ENCODE assay signal across 2 cellular contexts in the genomic region with DNA sequence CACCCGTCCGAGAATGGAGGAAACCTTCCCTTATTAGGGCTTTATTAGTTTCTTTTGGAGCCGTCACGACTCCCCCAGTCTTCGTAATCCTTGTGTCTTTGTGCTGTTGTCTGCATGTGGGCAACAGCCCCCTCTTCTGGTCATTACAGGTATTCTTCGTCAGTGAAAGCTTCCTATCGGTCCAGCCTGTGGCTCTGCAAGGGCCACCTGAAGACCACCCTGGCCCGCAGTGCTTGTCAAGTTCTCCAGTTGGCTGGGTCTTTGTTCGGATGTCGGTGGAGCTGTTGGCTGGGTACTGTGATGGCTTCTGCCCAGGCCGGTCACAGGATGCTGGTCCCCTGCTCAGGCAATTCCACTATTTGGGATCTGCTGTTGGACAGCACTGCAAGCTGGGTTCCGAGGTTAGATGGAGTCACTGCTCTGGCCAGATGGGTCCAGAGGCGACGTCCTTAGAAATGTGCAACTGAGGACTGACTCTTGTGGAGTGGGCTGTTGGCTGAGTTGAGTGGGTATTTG.
A peak's percentile ranks its signal among the peaks of the same experiment; 100 is the strongest.
TF ChIP-seq lines count a peak whose summit lies in the region.

No MANE protein-coding gene starts in this region.

TF ChIP-seq in SK-N-SH, 30 proteins besides CTCF, POLR2A, EP300 and RAD21:
- TF ChIP-seq, protein P1, sequence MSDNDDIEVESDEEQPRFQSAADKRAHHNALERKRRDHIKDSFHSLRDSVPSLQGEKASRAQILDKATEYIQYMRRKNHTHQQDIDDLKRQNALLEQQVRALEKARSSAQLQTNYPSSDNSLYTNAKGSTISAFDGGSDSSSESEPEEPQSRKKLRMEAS (IDR thresholded peaks at IDR 0.05; ENCODE audit: low read depth), result no peak
- TF ChIP-seq SMC3 (IDR thresholded peaks at IDR 0.05; ENCODE audit: low read depth, low read length), result peak; percentile 64

TF ChIP-seq in K562, 482 proteins besides CTCF, POLR2A, EP300 and RAD21 (continued from another document):
- TF ChIP-seq, protein P2, sequence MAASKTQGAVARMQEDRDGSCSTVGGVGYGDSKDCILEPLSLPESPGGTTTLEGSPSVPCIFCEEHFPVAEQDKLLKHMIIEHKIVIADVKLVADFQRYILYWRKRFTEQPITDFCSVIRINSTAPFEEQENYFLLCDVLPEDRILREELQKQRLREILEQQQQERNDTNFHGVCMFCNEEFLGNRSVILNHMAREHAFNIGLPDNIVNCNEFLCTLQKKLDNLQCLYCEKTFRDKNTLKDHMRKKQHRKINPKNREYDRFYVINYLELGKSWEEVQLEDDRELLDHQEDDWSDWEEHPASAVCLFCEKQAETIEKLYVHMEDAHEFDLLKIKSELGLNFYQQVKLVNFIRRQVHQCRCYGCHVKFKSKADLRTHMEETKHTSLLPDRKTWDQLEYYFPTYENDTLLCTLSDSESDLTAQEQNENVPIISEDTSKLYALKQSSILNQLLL (CRISPR knock-in tag; IDR thresholded peaks at IDR 0.05; ENCODE audit: borderline replicate concordance), result no peak
- TF ChIP-seq PTBP1 (IDR thresholded peaks at IDR 0.05; ENCODE audit: low read depth, low read length) (no peak), SMC3 (conservative IDR thresholded peaks at IDR 0.05; ENCODE audit: insufficient read depth, low read depth, low read length) (peak; percentile 64), POLR2AphosphoS5 (IDR thresholded peaks at IDR 0.05; ENCODE audit: control insufficient read depth, insufficient read depth, low read depth, low read length) (0 out of 2 replicates have a peak, but pooled peaks have one; percentile 18), TEAD2 (tag; IDR thresholded peaks at IDR 0.05) (no peak), STAG1 (CRISPR knock-in tag; IDR thresholded peaks at IDR 0.05; ENCODE audit: borderline replicate concordance) (peak; percentile 50; the same call in 1 of the 2 replicates), IRF2 (CRISPR knock-in tag; IDR thresholded peaks at IDR 0.05) (0 out of 2 replicates have a peak, but pooled peaks have one; percentile 13)
- TF ChIP-seq, protein P3, sequence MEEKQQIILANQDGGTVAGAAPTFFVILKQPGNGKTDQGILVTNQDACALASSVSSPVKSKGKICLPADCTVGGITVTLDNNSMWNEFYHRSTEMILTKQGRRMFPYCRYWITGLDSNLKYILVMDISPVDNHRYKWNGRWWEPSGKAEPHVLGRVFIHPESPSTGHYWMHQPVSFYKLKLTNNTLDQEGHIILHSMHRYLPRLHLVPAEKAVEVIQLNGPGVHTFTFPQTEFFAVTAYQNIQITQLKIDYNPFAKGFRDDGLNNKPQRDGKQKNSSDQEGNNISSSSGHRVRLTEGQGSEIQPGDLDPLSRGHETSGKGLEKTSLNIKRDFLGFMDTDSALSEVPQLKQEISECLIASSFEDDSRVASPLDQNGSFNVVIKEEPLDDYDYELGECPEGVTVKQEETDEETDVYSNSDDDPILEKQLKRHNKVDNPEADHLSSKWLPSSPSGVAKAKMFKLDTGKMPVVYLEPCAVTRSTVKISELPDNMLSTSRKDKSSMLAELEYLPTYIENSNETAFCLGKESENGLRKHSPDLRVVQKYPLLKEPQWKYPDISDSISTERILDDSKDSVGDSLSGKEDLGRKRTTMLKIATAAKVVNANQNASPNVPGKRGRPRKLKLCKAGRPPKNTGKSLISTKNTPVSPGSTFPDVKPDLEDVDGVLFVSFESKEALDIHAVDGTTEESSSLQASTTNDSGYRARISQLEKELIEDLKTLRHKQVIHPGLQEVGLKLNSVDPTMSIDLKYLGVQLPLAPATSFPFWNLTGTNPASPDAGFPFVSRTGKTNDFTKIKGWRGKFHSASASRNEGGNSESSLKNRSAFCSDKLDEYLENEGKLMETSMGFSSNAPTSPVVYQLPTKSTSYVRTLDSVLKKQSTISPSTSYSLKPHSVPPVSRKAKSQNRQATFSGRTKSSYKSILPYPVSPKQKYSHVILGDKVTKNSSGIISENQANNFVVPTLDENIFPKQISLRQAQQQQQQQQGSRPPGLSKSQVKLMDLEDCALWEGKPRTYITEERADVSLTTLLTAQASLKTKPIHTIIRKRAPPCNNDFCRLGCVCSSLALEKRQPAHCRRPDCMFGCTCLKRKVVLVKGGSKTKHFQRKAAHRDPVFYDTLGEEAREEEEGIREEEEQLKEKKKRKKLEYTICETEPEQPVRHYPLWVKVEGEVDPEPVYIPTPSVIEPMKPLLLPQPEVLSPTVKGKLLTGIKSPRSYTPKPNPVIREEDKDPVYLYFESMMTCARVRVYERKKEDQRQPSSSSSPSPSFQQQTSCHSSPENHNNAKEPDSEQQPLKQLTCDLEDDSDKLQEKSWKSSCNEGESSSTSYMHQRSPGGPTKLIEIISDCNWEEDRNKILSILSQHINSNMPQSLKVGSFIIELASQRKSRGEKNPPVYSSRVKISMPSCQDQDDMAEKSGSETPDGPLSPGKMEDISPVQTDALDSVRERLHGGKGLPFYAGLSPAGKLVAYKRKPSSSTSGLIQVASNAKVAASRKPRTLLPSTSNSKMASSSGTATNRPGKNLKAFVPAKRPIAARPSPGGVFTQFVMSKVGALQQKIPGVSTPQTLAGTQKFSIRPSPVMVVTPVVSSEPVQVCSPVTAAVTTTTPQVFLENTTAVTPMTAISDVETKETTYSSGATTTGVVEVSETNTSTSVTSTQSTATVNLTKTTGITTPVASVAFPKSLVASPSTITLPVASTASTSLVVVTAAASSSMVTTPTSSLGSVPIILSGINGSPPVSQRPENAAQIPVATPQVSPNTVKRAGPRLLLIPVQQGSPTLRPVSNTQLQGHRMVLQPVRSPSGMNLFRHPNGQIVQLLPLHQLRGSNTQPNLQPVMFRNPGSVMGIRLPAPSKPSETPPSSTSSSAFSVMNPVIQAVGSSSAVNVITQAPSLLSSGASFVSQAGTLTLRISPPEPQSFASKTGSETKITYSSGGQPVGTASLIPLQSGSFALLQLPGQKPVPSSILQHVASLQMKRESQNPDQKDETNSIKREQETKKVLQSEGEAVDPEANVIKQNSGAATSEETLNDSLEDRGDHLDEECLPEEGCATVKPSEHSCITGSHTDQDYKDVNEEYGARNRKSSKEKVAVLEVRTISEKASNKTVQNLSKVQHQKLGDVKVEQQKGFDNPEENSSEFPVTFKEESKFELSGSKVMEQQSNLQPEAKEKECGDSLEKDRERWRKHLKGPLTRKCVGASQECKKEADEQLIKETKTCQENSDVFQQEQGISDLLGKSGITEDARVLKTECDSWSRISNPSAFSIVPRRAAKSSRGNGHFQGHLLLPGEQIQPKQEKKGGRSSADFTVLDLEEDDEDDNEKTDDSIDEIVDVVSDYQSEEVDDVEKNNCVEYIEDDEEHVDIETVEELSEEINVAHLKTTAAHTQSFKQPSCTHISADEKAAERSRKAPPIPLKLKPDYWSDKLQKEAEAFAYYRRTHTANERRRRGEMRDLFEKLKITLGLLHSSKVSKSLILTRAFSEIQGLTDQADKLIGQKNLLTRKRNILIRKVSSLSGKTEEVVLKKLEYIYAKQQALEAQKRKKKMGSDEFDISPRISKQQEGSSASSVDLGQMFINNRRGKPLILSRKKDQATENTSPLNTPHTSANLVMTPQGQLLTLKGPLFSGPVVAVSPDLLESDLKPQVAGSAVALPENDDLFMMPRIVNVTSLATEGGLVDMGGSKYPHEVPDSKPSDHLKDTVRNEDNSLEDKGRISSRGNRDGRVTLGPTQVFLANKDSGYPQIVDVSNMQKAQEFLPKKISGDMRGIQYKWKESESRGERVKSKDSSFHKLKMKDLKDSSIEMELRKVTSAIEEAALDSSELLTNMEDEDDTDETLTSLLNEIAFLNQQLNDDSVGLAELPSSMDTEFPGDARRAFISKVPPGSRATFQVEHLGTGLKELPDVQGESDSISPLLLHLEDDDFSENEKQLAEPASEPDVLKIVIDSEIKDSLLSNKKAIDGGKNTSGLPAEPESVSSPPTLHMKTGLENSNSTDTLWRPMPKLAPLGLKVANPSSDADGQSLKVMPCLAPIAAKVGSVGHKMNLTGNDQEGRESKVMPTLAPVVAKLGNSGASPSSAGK (IDR thresholded peaks at IDR 0.05), result no peak; the same call in 1 of the 2 replicates
- TF ChIP-seq, protein P4, sequence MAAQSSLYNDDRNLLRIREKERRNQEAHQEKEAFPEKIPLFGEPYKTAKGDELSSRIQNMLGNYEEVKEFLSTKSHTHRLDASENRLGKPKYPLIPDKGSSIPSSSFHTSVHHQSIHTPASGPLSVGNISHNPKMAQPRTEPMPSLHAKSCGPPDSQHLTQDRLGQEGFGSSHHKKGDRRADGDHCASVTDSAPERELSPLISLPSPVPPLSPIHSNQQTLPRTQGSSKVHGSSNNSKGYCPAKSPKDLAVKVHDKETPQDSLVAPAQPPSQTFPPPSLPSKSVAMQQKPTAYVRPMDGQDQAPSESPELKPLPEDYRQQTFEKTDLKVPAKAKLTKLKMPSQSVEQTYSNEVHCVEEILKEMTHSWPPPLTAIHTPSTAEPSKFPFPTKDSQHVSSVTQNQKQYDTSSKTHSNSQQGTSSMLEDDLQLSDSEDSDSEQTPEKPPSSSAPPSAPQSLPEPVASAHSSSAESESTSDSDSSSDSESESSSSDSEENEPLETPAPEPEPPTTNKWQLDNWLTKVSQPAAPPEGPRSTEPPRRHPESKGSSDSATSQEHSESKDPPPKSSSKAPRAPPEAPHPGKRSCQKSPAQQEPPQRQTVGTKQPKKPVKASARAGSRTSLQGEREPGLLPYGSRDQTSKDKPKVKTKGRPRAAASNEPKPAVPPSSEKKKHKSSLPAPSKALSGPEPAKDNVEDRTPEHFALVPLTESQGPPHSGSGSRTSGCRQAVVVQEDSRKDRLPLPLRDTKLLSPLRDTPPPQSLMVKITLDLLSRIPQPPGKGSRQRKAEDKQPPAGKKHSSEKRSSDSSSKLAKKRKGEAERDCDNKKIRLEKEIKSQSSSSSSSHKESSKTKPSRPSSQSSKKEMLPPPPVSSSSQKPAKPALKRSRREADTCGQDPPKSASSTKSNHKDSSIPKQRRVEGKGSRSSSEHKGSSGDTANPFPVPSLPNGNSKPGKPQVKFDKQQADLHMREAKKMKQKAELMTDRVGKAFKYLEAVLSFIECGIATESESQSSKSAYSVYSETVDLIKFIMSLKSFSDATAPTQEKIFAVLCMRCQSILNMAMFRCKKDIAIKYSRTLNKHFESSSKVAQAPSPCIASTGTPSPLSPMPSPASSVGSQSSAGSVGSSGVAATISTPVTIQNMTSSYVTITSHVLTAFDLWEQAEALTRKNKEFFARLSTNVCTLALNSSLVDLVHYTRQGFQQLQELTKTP (IDR thresholded peaks at IDR 0.05; ENCODE audit: low read depth in 1 of 2, partially characterized antibody in 2 of 2), result no peak
